Comparison of ENCODE assay signal across 32 cellular contexts in genomic region chr4:39302901-39303300, GRCh38.
"Had no signal": no experiment of that assay in that cellular context is flagged by ENCODE, and none has a peak within 500 bp of the region (broad histone marks: within the 10 kb centered on the region; RNA-seq: fewer than 3 reads in every experiment).

No MANE protein-coding gene starts in this region.

- H3K4me3 Mint-ChIP-seq: activated B cell treated with CpG ODN at 0.5 μM for 24 hours; activated CD4-positive, alpha-beta memory T cell treated with anti-CD3 and anti-CD28 coated beads for 36 hours; activated CD4-positive, alpha-beta T cell treated with anti-CD3 and anti-CD28 coated beads for 36 hours; activated CD8-positive, alpha-beta T cell treated with anti-CD3 and anti-CD28 coated beads for 36 hours; activated naive CD4-positive, alpha-beta T cell treated with anti-CD3 and anti-CD28 coated beads for 36 hours; activated naive CD8-positive, alpha-beta T cell treated with anti-CD3 and anti-CD28 coated beads for 36 hours; activated T-cell treated with anti-CD3 and anti-CD28 coated beads, Interleukin-2, amount 50 U/mL, for 4 hours; activated T-cell treated with anti-CD3 and anti-CD28 coated beads, Interleukin-2, amount 50 U/mL, for 72 hours; activated T-helper 1 cell treated with anti-CD3 and anti-CD28 coated beads, Interleukin-12 subunit alpha, Interleukin-12 subunit beta, Interleukin-2, Interleukin-4 antibody, amounts not matched to agents 30 ng/mL and 10 ng/mL and 1 ng/mL, durations not matched to agents 14 hours and 24 hours and 36 hours; activated T-helper 17 cell treated with anti-CD3 and anti-CD28 coated beads, Interleukin-2, amount 50 U/mL, for 72 hours; T-helper 1 cell treated with Interleukin-12 subunit alpha and Interleukin-12 subunit beta and Interleukin-4 antibody, amounts not matched to agents 30 μg/mL and 1 μg/mL, for 36 hours had no signal

- H3K27ac Mint-ChIP-seq: activated B cell treated with CpG ODN at 0.5 μM for 24 hours; activated CD4-positive, alpha-beta memory T cell treated with anti-CD3 and anti-CD28 coated beads for 36 hours; activated CD4-positive, alpha-beta T cell treated with anti-CD3 and anti-CD28 coated beads for 36 hours; activated CD8-positive, alpha-beta T cell treated with anti-CD3 and anti-CD28 coated beads for 36 hours; activated naive CD4-positive, alpha-beta T cell treated with anti-CD3 and anti-CD28 coated beads for 36 hours; activated naive CD4-positive, alpha-beta T cell treated with anti-CD3 and anti-CD28 coated beads, Interleukin-2, amount 50 U/mL, for 72 hours; activated naive CD8-positive, alpha-beta T cell treated with anti-CD3 and anti-CD28 coated beads for 36 hours; activated T-cell treated with anti-CD3 and anti-CD28 coated beads, Interleukin-2, amount 50 U/mL, for 72 hours; activated T-helper 1 cell treated with anti-CD3 and anti-CD28 coated beads, Interleukin-12 subunit alpha, Interleukin-12 subunit beta, Interleukin-2, Interleukin-4 antibody, amounts not matched to agents 30 ng/mL and 10 ng/mL and 1 ng/mL, durations not matched to agents 14 hours and 24 hours and 36 hours; activated T-helper 17 cell treated with anti-CD3 and anti-CD28 coated beads, Interleukin-2, amount 50 U/mL, for 72 hours; T-helper 1 cell treated with Interleukin-12 subunit alpha and Interleukin-12 subunit beta and Interleukin-4 antibody, amounts not matched to agents 30 μg/mL and 1 μg/mL, for 36 hours had no signal

- ATAC-seq: activated CD4-positive, alpha-beta T cell treated with anti-CD3 and anti-CD28 coated beads for 36 hours; activated CD8-positive, alpha-beta T cell treated with anti-CD3 and anti-CD28 coated beads for 36 hours; activated naive CD4-positive, alpha-beta T cell treated with anti-CD3 and anti-CD28 coated beads, Interleukin-2, amount 50 U/mL, for 72 hours; activated T-cell treated with anti-CD3 and anti-CD28 coated beads, Interleukin-2, amount 50 U/mL, for 4 hours; activated T-cell treated with anti-CD3 and anti-CD28 coated beads, Interleukin-2, amount 50 U/mL, for 72 hours; activated T-helper 17 cell treated with anti-CD3 and anti-CD28 coated beads, Interleukin-2, amount 50 U/mL, for 72 hours; body of pancreas had no signal

- H3K4me1 Mint-ChIP-seq: activated B cell treated with CpG ODN at 0.5 μM for 24 hours; activated CD4-positive, alpha-beta T cell treated with anti-CD3 and anti-CD28 coated beads for 36 hours; activated T-helper 17 cell treated with anti-CD3 and anti-CD28 coated beads, Interleukin-2, amount 50 U/mL, for 72 hours had no signal

- H3K9me3 Mint-ChIP-seq: activated B cell treated with CpG ODN at 0.5 μM for 24 hours; activated CD4-positive, alpha-beta memory T cell treated with anti-CD3 and anti-CD28 coated beads for 36 hours; activated CD8-positive, alpha-beta T cell treated with anti-CD3 and anti-CD28 coated beads for 36 hours; activated naive CD4-positive, alpha-beta T cell treated with anti-CD3 and anti-CD28 coated beads for 36 hours; activated naive CD4-positive, alpha-beta T cell treated with anti-CD3 and anti-CD28 coated beads, Interleukin-2, amount 50 U/mL, for 72 hours; activated naive CD8-positive, alpha-beta T cell treated with anti-CD3 and anti-CD28 coated beads for 36 hours; activated T-cell treated with anti-CD3 and anti-CD28 coated beads, Interleukin-2, amount 50 U/mL, for 4 hours; activated T-helper 1 cell treated with anti-CD3 and anti-CD28 coated beads, Interleukin-12 subunit alpha, Interleukin-12 subunit beta, Interleukin-2, Interleukin-4 antibody, amounts not matched to agents 30 ng/mL and 10 ng/mL and 1 ng/mL, durations not matched to agents 14 hours and 24 hours and 36 hours; activated T-helper 17 cell treated with anti-CD3 and anti-CD28 coated beads, Interleukin-2, amount 50 U/mL, for 72 hours; T-helper 1 cell treated with Interleukin-12 subunit alpha and Interleukin-12 subunit beta and Interleukin-4 antibody, amounts not matched to agents 30 μg/mL and 1 μg/mL, for 36 hours had no signal

- H3K27me3 Mint-ChIP-seq: activated B cell treated with CpG ODN at 0.5 μM for 24 hours; activated CD4-positive, alpha-beta memory T cell treated with anti-CD3 and anti-CD28 coated beads for 36 hours; activated CD4-positive, alpha-beta T cell treated with anti-CD3 and anti-CD28 coated beads for 36 hours; activated CD8-positive, alpha-beta T cell treated with anti-CD3 and anti-CD28 coated beads for 36 hours; activated naive CD8-positive, alpha-beta T cell treated with anti-CD3 and anti-CD28 coated beads for 36 hours; activated T-helper 17 cell treated with anti-CD3 and anti-CD28 coated beads, Interleukin-2, amount 50 U/mL, for 72 hours had no signal

- DNase-seq: activated B cell treated with CpG ODN at 0.5 μM for 24 hours; activated CD4-positive, alpha-beta memory T cell treated with anti-CD3 and anti-CD28 coated beads for 36 hours; activated CD4-positive, alpha-beta T cell treated with anti-CD3 and anti-CD28 coated beads for 36 hours; activated CD4-positive, alpha-beta T cell treated with anti-CD3 and anti-CD28 coated beads for 48 hours; activated CD4-positive, alpha-beta T cell treated with anti-CD3 and anti-CD28 coated beads, Interleukin-2, amount 50 U/mL, for 1 hour; activated CD4-positive, alpha-beta T cell treated with anti-CD3 and anti-CD28 coated beads, Interleukin-2, amount 50 U/mL, for 4 hours; activated CD4-positive, CD25-positive, alpha-beta regulatory T cell treated with anti-CD3 and anti-CD28 coated beads, Interleukin-2, amount 50 U/mL, for 72 hours; activated CD8-positive, alpha-beta memory T cell treated with anti-CD3 and anti-CD28 coated beads, Interleukin-2, amount 50 U/mL, for 4 hours; activated CD8-positive, alpha-beta T cell treated with anti-CD3 and anti-CD28 coated beads for 36 hours; activated effector memory CD4-positive, alpha-beta T cell treated with anti-CD3 and anti-CD28 coated beads, Interleukin-2, amount 50 U/mL, for 16 hours; activated gamma-delta T cell treated with Interleukin-2 at 50 U/mL for 16 hours; activated naive CD4-positive, alpha-beta T cell; activated naive CD4-positive, alpha-beta T cell treated with anti-CD3 and anti-CD28 coated beads for 36 hours; activated naive CD4-positive, alpha-beta T cell treated with anti-CD3 and anti-CD28 coated beads, Interleukin-2, amount 50 U/mL, for 16 hours; activated naive CD8-positive, alpha-beta T cell treated with anti-CD3 and anti-CD28 coated beads for 36 hours; activated T-cell treated with anti-CD3 and anti-CD28 coated beads for 4 hours; activated T-cell treated with anti-CD3 and anti-CD28 coated beads, Interleukin-2, amount 50 U/mL, for 1 hour; activated T-cell treated with anti-CD3 and anti-CD28 coated beads, Interleukin-2, amount 50 U/mL, for 4 hours; activated T-cell treated with anti-CD3 and anti-CD28 coated beads, Interleukin-2, amount 50 U/mL, for 72 hours; adrenal gland; amniotic stem cell; aorta; body of pancreas; brain microvascular endothelial cell; central memory CD4-positive, alpha-beta T cell; SW 1271; T-helper 1 cell; T-helper 9 cell had no signal
